ENCODE assay signal across 1 cellular context in the genomic region with DNA sequence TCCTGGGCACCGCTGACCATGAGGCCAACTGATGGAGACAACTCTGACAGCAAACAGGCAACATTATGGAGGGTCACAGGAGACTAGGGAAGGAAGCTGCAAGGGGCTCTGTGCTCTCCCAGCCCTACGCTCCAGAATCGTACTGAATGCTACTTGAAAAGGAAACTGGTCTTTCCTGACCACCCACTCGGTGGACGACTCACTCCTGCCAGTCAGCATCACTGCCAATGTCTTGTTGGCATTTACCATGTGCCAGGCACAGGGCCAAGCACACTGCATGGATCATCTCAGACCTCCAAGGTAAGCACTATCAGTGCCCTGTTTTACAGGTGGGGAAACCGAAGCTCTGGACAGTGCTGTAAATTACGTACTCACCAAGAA.
TF ChIP-seq lines count a peak whose summit lies in the region.

No MANE protein-coding gene starts in this region.

TF ChIP-seq in HepG2, 621 proteins besides CTCF, POLR2A, EP300 and RAD21 (continues in another document):
- TF ChIP-seq ATF7-NPFF (CRISPR knock-in tag; IDR thresholded peaks at IDR 0.05; ENCODE audit: low read depth), result 0 out of 2 replicates have a peak, but pooled peaks have one; percentile 6
- TF ChIP-seq ZNF724P (CRISPR knock-in tag; IDR thresholded peaks at IDR 0.05; ENCODE audit: borderline replicate concordance), result no peak
- TF ChIP-seq TOE1 (CRISPR knock-in tag; IDR thresholded peaks at IDR 0.05), result no peak
- no peak for TF ChIP-seq KLF16 (CRISPR knock-in tag; IDR thresholded peaks at IDR 0.05)
- TF ChIP-seq, protein P1, sequence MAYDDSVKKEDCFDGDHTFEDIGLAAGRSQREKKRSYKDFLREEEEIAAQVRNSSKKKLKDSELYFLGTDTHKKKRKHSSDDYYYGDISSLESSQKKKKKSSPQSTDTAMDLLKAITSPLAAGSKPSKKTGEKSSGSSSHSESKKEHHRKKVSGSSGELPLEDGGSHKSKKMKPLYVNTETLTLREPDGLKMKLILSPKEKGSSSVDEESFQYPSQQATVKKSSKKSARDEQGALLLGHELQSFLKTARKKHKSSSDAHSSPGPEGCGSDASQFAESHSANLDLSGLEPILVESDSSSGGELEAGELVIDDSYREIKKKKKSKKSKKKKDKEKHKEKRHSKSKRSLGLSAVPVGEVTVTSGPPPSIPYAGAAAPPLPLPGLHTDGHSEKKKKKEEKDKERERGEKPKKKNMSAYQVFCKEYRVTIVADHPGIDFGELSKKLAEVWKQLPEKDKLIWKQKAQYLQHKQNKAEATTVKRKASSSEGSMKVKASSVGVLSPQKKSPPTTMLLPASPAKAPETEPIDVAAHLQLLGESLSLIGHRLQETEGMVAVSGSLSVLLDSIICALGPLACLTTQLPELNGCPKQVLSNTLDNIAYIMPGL (CRISPR knock-in tag; IDR thresholded peaks at IDR 0.05; ENCODE audit: borderline replicate concordance in 1 of 2, low read depth in 1 of 2), result no peak
- TF ChIP-seq, protein P2, sequence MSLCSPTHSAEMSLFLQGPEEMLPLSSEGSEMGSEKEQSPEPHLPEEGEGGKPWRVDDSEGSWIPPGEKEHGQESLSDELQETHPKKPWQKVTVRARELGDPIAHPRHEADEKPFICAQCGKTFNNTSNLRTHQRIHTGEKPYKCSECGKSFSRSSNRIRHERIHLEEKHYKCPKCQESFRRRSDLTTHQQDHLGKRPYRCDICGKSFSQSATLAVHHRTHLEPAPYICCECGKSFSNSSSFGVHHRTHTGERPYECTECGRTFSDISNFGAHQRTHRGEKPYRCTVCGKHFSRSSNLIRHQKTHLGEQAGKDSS (CRISPR knock-in tag; IDR thresholded peaks at IDR 0.05; ENCODE audit: borderline replicate concordance, low read depth), result no peak
- no peak for TF ChIP-seq ISX (CRISPR knock-in tag; conservative IDR thresholded peaks at IDR 0.05)
- no peak for TF ChIP-seq RXRA (CRISPR knock-in tag; IDR thresholded peaks at IDR 0.05)
- no peak for TF ChIP-seq BRD4 (CRISPR knock-in tag; IDR thresholded peaks at IDR 0.05)
- TF ChIP-seq KLF13 (CRISPR knock-in tag; IDR thresholded peaks at IDR 0.05), result no peak
- no peak for TF ChIP-seq NR2F6 (IDR thresholded peaks at IDR 0.05)
- TF ChIP-seq NR2F6 (CRISPR knock-in tag; IDR thresholded peaks at IDR 0.05), result no peak
- no peak for TF ChIP-seq ATAD3A (CRISPR knock-in tag; IDR thresholded peaks at IDR 0.05)
- TF ChIP-seq ZBTB8A (CRISPR knock-in tag; IDR thresholded peaks at IDR 0.05; ENCODE audit: borderline replicate concordance, low read depth), result no peak
- TF ChIP-seq ZNF335 (CRISPR knock-in tag; IDR thresholded peaks at IDR 0.05), result no peak
- no peak for TF ChIP-seq TSC22D2 (CRISPR knock-in tag; IDR thresholded peaks at IDR 0.05; ENCODE audit: borderline replicate concordance)
- TF ChIP-seq KDM3A (CRISPR knock-in tag; IDR thresholded peaks at IDR 0.05; ENCODE audit: low read depth), result no peak
- TF ChIP-seq SP4 (CRISPR knock-in tag; IDR thresholded peaks at IDR 0.05), result no peak
- TF ChIP-seq HES4 (CRISPR knock-in tag; IDR thresholded peaks at IDR 0.05; ENCODE audit: borderline replicate concordance), result no peak
- no peak for TF ChIP-seq ZFP90 (CRISPR knock-in tag; IDR thresholded peaks at IDR 0.05; ENCODE audit: borderline replicate concordance)
- no peak; the same call in 1 of the 2 replicates for TF ChIP-seq ZSCAN21 (CRISPR knock-in tag; IDR thresholded peaks at IDR 0.05; ENCODE audit: borderline replicate concordance)
- TF ChIP-seq FOSL2 (CRISPR knock-in tag; IDR thresholded peaks at IDR 0.05), result no peak
- no peak for TF ChIP-seq RXRB (CRISPR knock-in tag; IDR thresholded peaks at IDR 0.05; ENCODE audit: borderline replicate concordance)
- TF ChIP-seq HNRNPK (IDR thresholded peaks at IDR 0.05; ENCODE audit: low read depth, low read length, poor library complexity, severe bottlenecking), result no peak
- no peak for TF ChIP-seq ZNF556 (CRISPR knock-in tag; IDR thresholded peaks at IDR 0.05; ENCODE audit: borderline replicate concordance)
- TF ChIP-seq, protein P3, sequence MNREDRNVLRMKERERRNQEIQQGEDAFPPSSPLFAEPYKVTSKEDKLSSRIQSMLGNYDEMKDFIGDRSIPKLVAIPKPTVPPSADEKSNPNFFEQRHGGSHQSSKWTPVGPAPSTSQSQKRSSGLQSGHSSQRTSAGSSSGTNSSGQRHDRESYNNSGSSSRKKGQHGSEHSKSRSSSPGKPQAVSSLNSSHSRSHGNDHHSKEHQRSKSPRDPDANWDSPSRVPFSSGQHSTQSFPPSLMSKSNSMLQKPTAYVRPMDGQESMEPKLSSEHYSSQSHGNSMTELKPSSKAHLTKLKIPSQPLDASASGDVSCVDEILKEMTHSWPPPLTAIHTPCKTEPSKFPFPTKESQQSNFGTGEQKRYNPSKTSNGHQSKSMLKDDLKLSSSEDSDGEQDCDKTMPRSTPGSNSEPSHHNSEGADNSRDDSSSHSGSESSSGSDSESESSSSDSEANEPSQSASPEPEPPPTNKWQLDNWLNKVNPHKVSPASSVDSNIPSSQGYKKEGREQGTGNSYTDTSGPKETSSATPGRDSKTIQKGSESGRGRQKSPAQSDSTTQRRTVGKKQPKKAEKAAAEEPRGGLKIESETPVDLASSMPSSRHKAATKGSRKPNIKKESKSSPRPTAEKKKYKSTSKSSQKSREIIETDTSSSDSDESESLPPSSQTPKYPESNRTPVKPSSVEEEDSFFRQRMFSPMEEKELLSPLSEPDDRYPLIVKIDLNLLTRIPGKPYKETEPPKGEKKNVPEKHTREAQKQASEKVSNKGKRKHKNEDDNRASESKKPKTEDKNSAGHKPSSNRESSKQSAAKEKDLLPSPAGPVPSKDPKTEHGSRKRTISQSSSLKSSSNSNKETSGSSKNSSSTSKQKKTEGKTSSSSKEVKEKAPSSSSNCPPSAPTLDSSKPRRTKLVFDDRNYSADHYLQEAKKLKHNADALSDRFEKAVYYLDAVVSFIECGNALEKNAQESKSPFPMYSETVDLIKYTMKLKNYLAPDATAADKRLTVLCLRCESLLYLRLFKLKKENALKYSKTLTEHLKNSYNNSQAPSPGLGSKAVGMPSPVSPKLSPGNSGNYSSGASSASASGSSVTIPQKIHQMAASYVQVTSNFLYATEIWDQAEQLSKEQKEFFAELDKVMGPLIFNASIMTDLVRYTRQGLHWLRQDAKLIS (CRISPR knock-in tag; IDR thresholded peaks at IDR 0.05), result no peak
- no peak for TF ChIP-seq ZNF776 (CRISPR knock-in tag; IDR thresholded peaks at IDR 0.05)
- TF ChIP-seq, protein P4, sequence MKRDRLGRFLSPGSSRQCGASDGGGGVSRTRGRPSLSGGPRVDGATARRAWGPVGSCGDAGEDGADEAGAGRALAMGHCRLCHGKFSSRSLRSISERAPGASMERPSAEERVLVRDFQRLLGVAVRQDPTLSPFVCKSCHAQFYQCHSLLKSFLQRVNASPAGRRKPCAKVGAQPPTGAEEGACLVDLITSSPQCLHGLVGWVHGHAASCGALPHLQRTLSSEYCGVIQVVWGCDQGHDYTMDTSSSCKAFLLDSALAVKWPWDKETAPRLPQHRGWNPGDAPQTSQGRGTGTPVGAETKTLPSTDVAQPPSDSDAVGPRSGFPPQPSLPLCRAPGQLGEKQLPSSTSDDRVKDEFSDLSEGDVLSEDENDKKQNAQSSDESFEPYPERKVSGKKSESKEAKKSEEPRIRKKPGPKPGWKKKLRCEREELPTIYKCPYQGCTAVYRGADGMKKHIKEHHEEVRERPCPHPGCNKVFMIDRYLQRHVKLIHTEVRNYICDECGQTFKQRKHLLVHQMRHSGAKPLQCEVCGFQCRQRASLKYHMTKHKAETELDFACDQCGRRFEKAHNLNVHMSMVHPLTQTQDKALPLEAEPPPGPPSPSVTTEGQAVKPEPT (CRISPR knock-in tag; IDR thresholded peaks at IDR 0.05; ENCODE audit: low read depth), result peak; percentile 7; the same call in 1 of the 2 replicates
- TF ChIP-seq SOX5 (CRISPR knock-in tag; IDR thresholded peaks at IDR 0.05; ENCODE audit: borderline replicate concordance), result no peak
- no peak; the same call in 1 of the 2 replicates for TF ChIP-seq AKAP8 (CRISPR knock-in tag; IDR thresholded peaks at IDR 0.05)
- no peak for TF ChIP-seq TAF15 (IDR thresholded peaks at IDR 0.05; ENCODE audit: low read depth, low read length, poor library complexity, severe bottlenecking)
- TF ChIP-seq, protein P5, sequence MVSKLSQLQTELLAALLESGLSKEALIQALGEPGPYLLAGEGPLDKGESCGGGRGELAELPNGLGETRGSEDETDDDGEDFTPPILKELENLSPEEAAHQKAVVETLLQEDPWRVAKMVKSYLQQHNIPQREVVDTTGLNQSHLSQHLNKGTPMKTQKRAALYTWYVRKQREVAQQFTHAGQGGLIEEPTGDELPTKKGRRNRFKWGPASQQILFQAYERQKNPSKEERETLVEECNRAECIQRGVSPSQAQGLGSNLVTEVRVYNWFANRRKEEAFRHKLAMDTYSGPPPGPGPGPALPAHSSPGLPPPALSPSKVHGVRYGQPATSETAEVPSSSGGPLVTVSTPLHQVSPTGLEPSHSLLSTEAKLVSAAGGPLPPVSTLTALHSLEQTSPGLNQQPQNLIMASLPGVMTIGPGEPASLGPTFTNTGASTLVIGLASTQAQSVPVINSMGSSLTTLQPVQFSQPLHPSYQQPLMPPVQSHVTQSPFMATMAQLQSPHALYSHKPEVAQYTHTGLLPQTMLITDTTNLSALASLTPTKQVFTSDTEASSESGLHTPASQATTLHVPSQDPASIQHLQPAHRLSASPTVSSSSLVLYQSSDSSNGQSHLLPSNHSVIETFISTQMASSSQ (IDR thresholded peaks at IDR 0.05; ENCODE audit: low read depth), result no peak
- TF ChIP-seq, protein P5 (CRISPR knock-in tag; IDR thresholded peaks at IDR 0.05; ENCODE audit: borderline replicate concordance), result no peak
- TF ChIP-seq, protein P6, sequence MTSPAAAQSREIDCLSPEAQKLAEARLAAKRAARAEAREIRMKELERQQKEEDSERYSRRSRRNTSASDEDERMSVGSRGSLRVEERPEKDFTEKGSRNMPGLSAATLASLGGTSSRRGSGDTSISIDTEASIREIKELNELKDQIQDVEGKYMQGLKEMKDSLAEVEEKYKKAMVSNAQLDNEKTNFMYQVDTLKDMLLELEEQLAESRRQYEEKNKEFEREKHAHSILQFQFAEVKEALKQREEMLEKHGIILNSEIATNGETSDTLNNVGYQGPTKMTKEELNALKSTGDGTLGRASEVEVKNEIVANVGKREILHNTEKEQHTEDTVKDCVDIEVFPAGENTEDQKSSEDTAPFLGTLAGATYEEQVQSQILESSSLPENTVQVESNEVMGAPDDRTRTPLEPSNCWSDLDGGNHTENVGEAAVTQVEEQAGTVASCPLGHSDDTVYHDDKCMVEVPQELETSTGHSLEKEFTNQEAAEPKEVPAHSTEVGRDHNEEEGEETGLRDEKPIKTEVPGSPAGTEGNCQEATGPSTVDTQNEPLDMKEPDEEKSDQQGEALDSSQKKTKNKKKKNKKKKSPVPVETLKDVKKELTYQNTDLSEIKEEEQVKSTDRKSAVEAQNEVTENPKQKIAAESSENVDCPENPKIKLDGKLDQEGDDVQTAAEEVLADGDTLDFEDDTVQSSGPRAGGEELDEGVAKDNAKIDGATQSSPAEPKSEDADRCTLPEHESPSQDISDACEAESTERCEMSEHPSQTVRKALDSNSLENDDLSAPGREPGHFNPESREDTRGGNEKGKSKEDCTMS (CRISPR knock-in tag; conservative IDR thresholded peaks at IDR 0.05), result no peak
- TF ChIP-seq DNMT3B (CRISPR knock-in tag; conservative IDR thresholded peaks at IDR 0.05), result no peak
- no peak for TF ChIP-seq ZBTB1 (CRISPR knock-in tag; IDR thresholded peaks at IDR 0.05; ENCODE audit: borderline replicate concordance)
- TF ChIP-seq SMYD3 (CRISPR knock-in tag; IDR thresholded peaks at IDR 0.05), result no peak
- TF ChIP-seq SRSF1 (optimal IDR thresholded peaks at IDR 0.05; ENCODE audit: low read depth, low read length), result no peak
- TF ChIP-seq ZNF235 (CRISPR knock-in tag; IDR thresholded peaks at IDR 0.05; ENCODE audit: borderline replicate concordance), result no peak
- no peak for TF ChIP-seq ZSCAN12 (CRISPR knock-in tag; IDR thresholded peaks at IDR 0.05)
- no peak for TF ChIP-seq CEBPB (IDR thresholded peaks at IDR 0.05; ENCODE audit: borderline replicate concordance, low read depth, low read length)
- TF ChIP-seq NFE2L2 (IDR thresholded peaks at IDR 0.05; ENCODE audit: low read length), result no peak
- no peak for TF ChIP-seq ZNF720 (CRISPR knock-in tag; IDR thresholded peaks at IDR 0.05)
- TF ChIP-seq REXO4 (CRISPR knock-in tag; IDR thresholded peaks at IDR 0.05; ENCODE audit: borderline replicate concordance), result no peak
- no peak for TF ChIP-seq U2AF1 (optimal IDR thresholded peaks at IDR 0.05; ENCODE audit: low read depth, low read length)
- TF ChIP-seq ZNF816 (CRISPR knock-in tag; IDR thresholded peaks at IDR 0.05; ENCODE audit: borderline replicate concordance), result no peak
- TF ChIP-seq YEATS4 (CRISPR knock-in tag; IDR thresholded peaks at IDR 0.05; ENCODE audit: borderline replicate concordance), result 0 out of 2 replicates have a peak, but pooled peaks have one; percentile 3
- no peak for TF ChIP-seq ZNF251 (CRISPR knock-in tag; IDR thresholded peaks at IDR 0.05)
- TF ChIP-seq ZNF484 (CRISPR knock-in tag; IDR thresholded peaks at IDR 0.05; ENCODE audit: borderline replicate concordance, low read depth), result no peak
- TF ChIP-seq KLF15 (CRISPR knock-in tag; IDR thresholded peaks at IDR 0.05; ENCODE audit: borderline replicate concordance), result no peak
- no peak for TF ChIP-seq FOXK2 (IDR thresholded peaks at IDR 0.05)
- peak; percentile 14; the same call in 1 of the 2 replicates for TF ChIP-seq ZNF839 (CRISPR knock-in tag; IDR thresholded peaks at IDR 0.05; ENCODE audit: borderline replicate concordance)
- no peak for TF ChIP-seq PHF20 (CRISPR knock-in tag; IDR thresholded peaks at IDR 0.05)
- TF ChIP-seq ZNF451 (CRISPR knock-in tag; IDR thresholded peaks at IDR 0.05), result peak; percentile 32; the same call in 1 of the 2 replicates
- TF ChIP-seq NFYB (CRISPR knock-in tag; IDR thresholded peaks at IDR 0.05), result no peak
- no peak for TF ChIP-seq ZNF577 (CRISPR knock-in tag; IDR thresholded peaks at IDR 0.05; ENCODE audit: borderline replicate concordance, low read depth)
- TF ChIP-seq, protein P7, sequence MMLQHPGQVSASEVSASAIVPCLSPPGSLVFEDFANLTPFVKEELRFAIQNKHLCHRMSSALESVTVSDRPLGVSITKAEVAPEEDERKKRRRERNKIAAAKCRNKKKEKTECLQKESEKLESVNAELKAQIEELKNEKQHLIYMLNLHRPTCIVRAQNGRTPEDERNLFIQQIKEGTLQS (CRISPR knock-in tag; IDR thresholded peaks at IDR 0.05), result no peak
- TF ChIP-seq DR1 (CRISPR knock-in tag; IDR thresholded peaks at IDR 0.05), result no peak
- TF ChIP-seq, protein P8, sequence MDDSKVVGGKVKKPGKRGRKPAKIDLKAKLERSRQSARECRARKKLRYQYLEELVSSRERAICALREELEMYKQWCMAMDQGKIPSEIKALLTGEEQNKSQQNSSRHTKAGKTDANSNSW (CRISPR knock-in tag; IDR thresholded peaks at IDR 0.05; ENCODE audit: borderline replicate concordance), result no peak
